Comparison of ENCODE assay signal across 9 cellular contexts in genomic region chr10:70221030-70221429, GRCh38. TPM values are rescaled to one million over a fixed set of nuclear protein-coding genes. Genes with fewer than 3 reads are reported as not detected.
DNase-seq lines count a peak whose midpoint lies in the region; ATAC-seq and TF ChIP-seq lines count a peak whose summit lies in the region.
"Had no signal": no experiment of that assay in that cellular context is flagged by ENCODE, and none has a peak within 500 bp of the region (broad histone marks: within the 10 kb centered on the region; RNA-seq: fewer than 3 reads in every experiment).

No MANE protein-coding gene starts in this region.

- no peaks in the 10 kb centered on the region for H3K9me3 Mint-ChIP-seq in memory B cell

- no peak overlapping the region for H3K27ac ChIP-seq in A673 (ENCODE audit: low read depth, low read length, poor library complexity, severe bottlenecking)
- no peak overlapping the region for H3K27ac ChIP-seq in SU-DHL-6 (ENCODE audit: low read depth, low read length)

- ATAC-seq in GM19324 (IDR thresholded peaks at IDR 0.05; ENCODE audit: low FRiP score, unreplicated experiment) (peak; percentile 35), memory B cell (ENCODE audit: low read depth) (peak; percentile 44), Right ventricle myocardium superior (ENCODE audit: poor library complexity) (no peak)

- peak overlapping the region; percentile 31 for H3K4me2 ChIP-seq in SU-DHL-6 (ENCODE audit: low read depth, low read length, poor library complexity, severe bottlenecking)

- no peaks in the 10 kb centered on the region for H3K27me3 ChIP-seq in A673 (replicated peaks; ENCODE audit: insufficient read depth, low read depth, low read length, poor library complexity)
- no peaks in the 10 kb centered on the region for H3K27me3 ChIP-seq in SU-DHL-6 (ENCODE audit: low read length)
- H3K27me3 ChIP-seq: heart left ventricle had no signal

- H4K20me1 ChIP-seq in SU-DHL-6 (ENCODE audit: low read depth, low read length), result peaks cover 14% of the 10 kb centered on the region; the same call in 1 of the 2 replicates

- H3K4me1 ChIP-seq in A673 (ENCODE audit: insufficient read depth, low read length, poor library complexity, severe bottlenecking), result peaks cover 6% of the 10 kb centered on the region

- no peak overlapping the region for H3K27ac Mint-ChIP-seq in memory B cell

- H3K9me3 ChIP-seq in A673 (ENCODE audit: low read depth, low read length, poor library complexity, severe bottlenecking) (no peaks in the 10 kb centered on the region), SU-DHL-6 (ENCODE audit: insufficient read depth, low read length) (no peaks in the 10 kb centered on the region)
- H3K9me3 ChIP-seq: heart left ventricle had no signal

- peaks cover 20% of the 10 kb centered on the region for H3F3A ChIP-seq in SU-DHL-6 (ENCODE audit: insufficient read depth)

- H3K36me3 Mint-ChIP-seq in memory B cell, result peaks cover 7% of the 10 kb centered on the region

- H3K9me2 ChIP-seq in SU-DHL-6 (replicated peaks; ENCODE audit: insufficient read depth, low read length), result no peaks in the 10 kb centered on the region

- CTCF ChIA-PET in A673 (lab: Charles Lee), result interaction anchor here (0.6 to 2.5 kb wide), 12 partner anchors 11 to 330 kb away, joined by 3 to 80 read pairs (median 4); partner anchors contain the start of genes PPA1 and TYSND1

- H2AFZ ChIP-seq in SU-DHL-6 (ENCODE audit: low read depth, low read length, severe bottlenecking), result no peak overlapping the region

- BruUV-seq in A673 (replicated peaks; lab: Mats Ljungman, UMichigan), result no TSS peak

- no peaks in the 10 kb centered on the region for H3K27me3 Mint-ChIP-seq in memory B cell

- H3K36me3 ChIP-seq in A673 (ENCODE audit: insufficient read depth, low read length, poor library complexity, severe bottlenecking), result peaks cover 35% of the 10 kb centered on the region
- peaks cover 35% of the 10 kb centered on the region; the same call in 1 of the 2 replicates for H3K36me3 ChIP-seq in SU-DHL-6 (ENCODE audit: low read length)

- peaks cover 51% of the 10 kb centered on the region for H3K79me2 ChIP-seq in SU-DHL-6 (ENCODE audit: insufficient read depth, low read length)

- H3K4me3 ChIP-seq in A673 (ENCODE audit: low read depth, low read length, poor library complexity, severe bottlenecking) (peak overlapping the region; percentile 5), SU-DHL-6 (ENCODE audit: insufficient read depth, low read length, poor library complexity, severe bottlenecking) (no peak overlapping the region)

- POLR2A ChIA-PET in A673 (lab: Charles Lee; ENCODE audit: low non-redundant PET), result interaction anchor here (0.6 kb wide), 1 partner anchor 83 kb away, joined by 4 read pairs; no protein-coding TSS in a partner anchor

- H3K4me3 Mint-ChIP-seq in memory B cell, result peak overlapping the region; percentile 24

- intact Hi-C loops in A673 (cut with micrococcal nuclease; ENCODE audit: unreplicated experiment), result loop anchor here (1.0 kb wide), 2 partner anchors 143 to 166 kb away; no protein-coding TSS in a partner anchor
- intact Hi-C loops in Right ventricle myocardium superior (cut with DNase I), result loop anchor here (2.0 kb wide), 1 partner anchor 144 kb away; no protein-coding TSS in a partner anchor

- DNase-seq in A673 (ENCODE audit: low spot score), result peak; percentile 15
- DNase-seq in memory B cell (ENCODE audit: low spot score in 2 of 2), result no peak
- no peak for DNase-seq in NCI-H524 (lab: John Stamatoyannopoulos, UW)
- DNase-seq in stimulated activated CD4-positive, alpha-beta T cell treated with anti-CD3 and anti-CD28 coated beads, Interleukin-4, amount 100 ng/mL, for 24 hours, result no peak
- no peak for DNase-seq in Right ventricle myocardium superior
- no peak for DNase-seq in NCI-H2081 treated with DMSO at 0.1 percent for 48 hours (lab: John Stamatoyannopoulos, UW)

- TF ChIP-seq CTCF in A673 (conservative IDR thresholded peaks at IDR 0.05; ENCODE audit: low read depth, low read length) (no peak), SU-DHL-6 (IDR thresholded peaks at IDR 0.05; ENCODE audit: insufficient read depth, low read length, poor library complexity, severe bottlenecking) (no peak)

- no peak overlapping the region for H3K9ac ChIP-seq in SU-DHL-6 (ENCODE audit: low read length)

- peaks cover 13% of the 10 kb centered on the region for H3K4me1 Mint-ChIP-seq in memory B cell

RNA-seq across cellular contexts. Expression of gene PPA1, which starts 12.2 kb away (rescaled TPM):
- 322 and 351 TPM in 2 replicates for total RNA-seq in A673 (2021)
- total RNA-seq in Right ventricle myocardium superior, result 96.6 TPM

RNA-seq across cellular contexts. Expression of gene SAR1A, which starts 50.7 kb away (rescaled TPM):
- total RNA-seq in A673 (2021), result 200 and 215 TPM in 2 replicates
- total RNA-seq in Right ventricle myocardium superior, result 72.7 TPM
